Comparison of ENCODE assay signal across 19 cellular contexts in genomic region chr7:158501300-158502067, GRCh38.
DNase-seq lines count a peak whose midpoint lies in the region; ATAC-seq, FAIRE-seq and TF ChIP-seq lines count a peak whose summit lies in the region.
"Had no signal": no experiment of that assay in that cellular context is flagged by ENCODE, and none has a peak within 500 bp of the region (broad histone marks: within the 10 kb centered on the region; RNA-seq: fewer than 3 reads in every experiment).

No MANE protein-coding gene starts in this region.

- POLR2A ChIA-PET in H1 (lab: Charles Lee; ENCODE audit: partially characterized antibody) = interaction anchor here (1.4 kb wide), 1 partner anchor 28 kb away, joined by 3 read pairs; no protein-coding TSS in a partner anchor

- peak; percentile 43 for ATAC-seq in GM23338
- no peak for ATAC-seq in GM19395 (IDR thresholded peaks at IDR 0.05; ENCODE audit: unreplicated experiment)
- ATAC-seq in GM18870 (IDR thresholded peaks at IDR 0.05; ENCODE audit: unreplicated experiment) = no peak
- ATAC-seq: CD8-positive, alpha-beta T cell had no signal

- peak overlapping the region; percentile 60 for H3K4ac ChIP-seq in H1 (replicated peaks; ENCODE audit: insufficient read length, low read depth, low read length)

- H4K8ac ChIP-seq in H1 (ENCODE audit: extremely low read depth, insufficient read depth, low read length) = 0 out of 2 replicates have a peak overlapping the region, but pooled peaks have one; percentile 9

- H4K20me1 ChIP-seq in GM23338 (replicated peaks; ENCODE audit: insufficient read depth) (no peaks in the 10 kb centered on the region), H1 (replicated peaks in 1 of 2; ENCODE audit: control insufficient read depth in 1 of 2, insufficient read depth in 2 of 2, low read length in 2 of 2) (no peaks in the 10 kb centered on the region)

- H3K23me2 ChIP-seq in H1 (ENCODE audit: low read depth, low read length) = no peaks in the 10 kb centered on the region

- peak overlapping the region; percentile 77; the same call in 1 of the 2 replicates for H2BK12ac ChIP-seq in H1 (ENCODE audit: low read depth, low read length)

- H2AFZ ChIP-seq in GM23338 (peak overlapping the region; percentile 49; the same call in 1 of the 2 replicates), H1 (ENCODE audit: low read length) (no peak overlapping the region)

- DNase-seq in GM23338 (ENCODE audit: low spot score) = no peak
- DNase-seq in SJSA1 (ENCODE audit: low read depth in 1 of 2, low spot score in 2 of 2) = peak; percentile 77 to 80
- DNase-seq in H1 (ENCODE audit: low read depth in 1 of 2, low spot score in 2 of 2) = no peak
- peak; percentile 78 for DNase-seq in retina
- DNase-seq in NCI-H1417 (lab: John Stamatoyannopoulos, UW) = no peak
- DNase-seq: CD8-positive, alpha-beta T cell; COR-L47; DND-41; GDM1; H9 had no signal

- H3K4me1 Mint-ChIP-seq in GM23338 = peaks cover 12% of the 10 kb centered on the region
- H3K4me1 Mint-ChIP-seq: B cell, CD14-positive monocyte had no signal

- H3K27me3 ChIP-seq in GM23338 (ENCODE audit: insufficient read depth) = no peaks in the 10 kb centered on the region
- H3K27me3 ChIP-seq in SJSA1 (replicated peaks) = no peaks in the 10 kb centered on the region
- peaks cover 0 to 2% (median 0%) of the 10 kb centered on the region in 4 experiments; a peak in 1 of 7 replicates for H3K27me3 ChIP-seq in H1 (replicated peaks in 1 of 4; ENCODE audit: control insufficient read depth in 3 of 4, extremely low read depth in 1 of 4, insufficient read depth in 3 of 4, low read length in 3 of 4)

- WGBS in H1 (ENCODE audit: extremely low coverage in 1 of 2, insufficient coverage in 1 of 2, insufficient read length in 1 of 2, insufficient replicate concordance in 2 of 2, low coverage in 1 of 2, low lambda C conversion rate in 2 of 2, missing lambda C conversion rate in 1 of 2), 2 experiments = 87% methylated on average over 30 of the region's 30 CpGs; no CpG with 5 or more reads in 1 of the 2 experiments

- peaks cover 4% of the 10 kb centered on the region for H3K9me3 ChIP-seq in SJSA1 (replicated peaks)
- H3K9me3 ChIP-seq in H1 (ENCODE audit: insufficient read depth in 2 of 2, low read depth in 1 of 2, low read length in 1 of 2) = peaks cover 0 to 10% of the 10 kb centered on the region in 2 experiments; a peak in 2 of 4 replicates

- H2BK15ac ChIP-seq in H1 (ENCODE audit: low read length) = peak overlapping the region; percentile 98

- H3K79me2 ChIP-seq in GM23338 (replicated peaks; ENCODE audit: insufficient read depth) (no peaks in the 10 kb centered on the region), H1 (ENCODE audit: control insufficient read depth in 1 of 2, insufficient read depth in 2 of 2, low read length in 2 of 2) (no peaks in the 10 kb centered on the region)

- H3K9me2 ChIP-seq in GM23338 (ENCODE audit: insufficient read depth) = no peaks in the 10 kb centered on the region

- no peak overlapping the region for H3K27ac ChIP-seq in GM23338 (ENCODE audit: low read depth)
- peak overlapping the region; percentile 65 for H3K27ac ChIP-seq in SJSA1
- H3K27ac ChIP-seq in H1 (ENCODE audit: low read depth, low read length) = no peak overlapping the region

- no peak overlapping the region for H2BK20ac ChIP-seq in H1 (ENCODE audit: low read length)

- peak overlapping the region; percentile 24; the same call in 1 of the 2 replicates for H2BK5ac ChIP-seq in H1 (ENCODE audit: low read depth, low read length)

- peak overlapping the region; percentile 71 for H4K91ac ChIP-seq in H1 (replicated peaks; ENCODE audit: insufficient read length, low read length)

- peaks cover 73% of the 10 kb centered on the region for H3K9me3 Mint-ChIP-seq in GM23338
- H3K9me3 Mint-ChIP-seq: CD8-positive, alpha-beta T cell had no signal

- no peak overlapping the region for H3K14ac ChIP-seq in H1 (ENCODE audit: insufficient read length)

- TF ChIP-seq POLR2A in H1 (IDR thresholded peaks at IDR 0.05; ENCODE audit: control extremely low read depth in 1 of 2, low read depth in 2 of 2, low read length in 2 of 2) = no peak

- H3K4me1 ChIP-seq in GM23338 (ENCODE audit: insufficient read depth) = peaks cover 25% of the 10 kb centered on the region
- H3K4me1 ChIP-seq in SJSA1 (replicated peaks) = peaks cover 45% of the 10 kb centered on the region
- peaks cover 0 to 18% (median 14%) of the 10 kb centered on the region in 4 experiments; a peak in 5 of 7 replicates for H3K4me1 ChIP-seq in H1 (replicated peaks in 1 of 4; ENCODE audit: control insufficient read depth in 3 of 4, insufficient read depth in 4 of 4, low read length in 3 of 4)

- H3K18ac ChIP-seq in H1 (ENCODE audit: extremely low read depth, low read length) = peak overlapping the region; percentile 87; the same call in 1 of the 2 replicates

- H2BK120ac ChIP-seq in H1 (replicated peaks; ENCODE audit: low read depth, low read length) = no peak overlapping the region

- TF ChIP-seq RAD21 in H1 (IDR thresholded peaks at IDR 0.05 in 1 of 2, conservative IDR thresholded peaks at IDR 0.05 in 1 of 2; ENCODE audit: low read depth in 2 of 2, low read length in 2 of 2) = no peak

- no peak overlapping the region for H3K4me3 ChIP-seq in GM23338
- no peak overlapping the region for H3K4me3 ChIP-seq in SJSA1
- H3K4me3 ChIP-seq in H1 (ENCODE audit: extremely low read depth in 1 of 4, insufficient read depth in 2 of 4, low read depth in 3 of 4, low read length in 4 of 4) = no peak overlapping the region

- CTCF ChIA-PET in H1 (lab: Charles Lee; ENCODE audit: partially characterized antibody) = interaction anchor here (1.5 kb wide), 1 partner anchor 54 kb away, joined by 3 read pairs; no protein-coding TSS in a partner anchor

- peak overlapping the region; percentile 54; the same call in 1 of the 2 replicates for H2AK5ac ChIP-seq in H1 (ENCODE audit: low read depth, low read length)

- H3K56ac ChIP-seq in H1 (replicated peaks; ENCODE audit: insufficient read length, low read depth, low read length) = no peak overlapping the region

- H3K9ac ChIP-seq in H1 (replicated peaks in 1 of 4; ENCODE audit: extremely low read depth in 1 of 4, low read depth in 3 of 4, low read length in 3 of 4) = no peak overlapping the region; a peak in 1 of 7 replicates

- peaks cover 11% of the 10 kb centered on the region for H3K27me3 Mint-ChIP-seq in GM23338 (ENCODE audit: insufficient read depth, low read depth, poor library complexity)
- H3K27me3 Mint-ChIP-seq: IgD-negative memory B cell had no signal

- no peak overlapping the region for H4K5ac ChIP-seq in H1 (ENCODE audit: insufficient read length, low read depth, low read length)

- H3F3A ChIP-seq in GM23338 (replicated peaks; ENCODE audit: low read depth) = 0 out of 2 replicates have a peak, but pooled peaks cover 9% of the 10 kb centered on the region

- H3K4me2 ChIP-seq in GM23338 (no peak overlapping the region), H1 (ENCODE audit: insufficient read depth in 1 of 2, low read depth in 2 of 2, low read length in 2 of 2) (no peak overlapping the region)

- peaks cover 12% of the 10 kb centered on the region for H3K36me3 Mint-ChIP-seq in GM23338 (ENCODE audit: low read depth)
- H3K36me3 Mint-ChIP-seq: CD14-positive monocyte; CD8-positive, alpha-beta T cell; IgD-negative memory B cell had no signal

- no peak overlapping the region; the same call in 1 of the 2 replicates for H3K27ac Mint-ChIP-seq in GM23338
- H3K27ac Mint-ChIP-seq: B cell; CD14-positive monocyte; CD8-positive, alpha-beta T cell; IgD-negative memory B cell had no signal

- no peak for TF ChIP-seq EP300 in H1 (IDR thresholded peaks at IDR 0.05; ENCODE audit: borderline replicate concordance in 1 of 2, low read depth in 2 of 2, low read length in 2 of 2)

- no peak overlapping the region for H3K23ac ChIP-seq in H1 (ENCODE audit: insufficient read length)

- no peak overlapping the region for H3K4me3 Mint-ChIP-seq in GM23338
- H3K4me3 Mint-ChIP-seq: B cell; CD14-positive monocyte; CD8-positive, alpha-beta T cell; H9; IgD-negative memory B cell had no signal

- H3K79me1 ChIP-seq in H1 (ENCODE audit: low read depth, low read length) = no peaks in the 10 kb centered on the region

- TF ChIP-seq CTCF in GM23338 (conservative IDR thresholded peaks at IDR 0.05; ENCODE audit: low read depth in 2 of 2) (no peak), H1 (IDR thresholded peaks at IDR 0.05; ENCODE audit: control extremely low read depth in 1 of 3, insufficient read depth in 1 of 3, low read depth in 1 of 3, low read length in 3 of 3) (no peak)

- FAIRE-seq in H1 (lab: Jason Lieb, UNC) = no peak
- FAIRE-seq: A204.1, D721Med, GM12892, GM19239 had no signal

- no peaks in the 10 kb centered on the region for H3K36me3 ChIP-seq in GM23338 (ENCODE audit: insufficient read depth)
- no peaks in the 10 kb centered on the region for H3K36me3 ChIP-seq in SJSA1
- no peaks in the 10 kb centered on the region for H3K36me3 ChIP-seq in H1 (ENCODE audit: control insufficient read depth in 2 of 4, insufficient read depth in 4 of 4, low read length in 3 of 4)

TF ChIP-seq in GM23338, 12 proteins besides CTCF, POLR2A, EP300 and RAD21 (continues in another document):
- TF ChIP-seq JUNB (IDR thresholded peaks at IDR 0.05; ENCODE audit: unreplicated experiment) = no peak
- no peak for TF ChIP-seq NANOG (IDR thresholded peaks at IDR 0.05; ENCODE audit: borderline replicate concordance)
- TF ChIP-seq ZNF114 (CRISPR knock-in tag; IDR thresholded peaks at IDR 0.05) = no peak
- no peak for TF ChIP-seq CREB1 (CRISPR knock-in tag; IDR thresholded peaks at IDR 0.05; ENCODE audit: low read depth)
- no peak for TF ChIP-seq ZNF331 (CRISPR knock-in tag; IDR thresholded peaks at IDR 0.05; ENCODE audit: low read depth)

TF ChIP-seq in H1, 55 proteins besides CTCF, POLR2A, EP300 and RAD21 (continues in another document):
- no peak for TF ChIP-seq TAF1 (IDR thresholded peaks at IDR 0.05; ENCODE audit: low read depth, low read length)
- no peak for TF ChIP-seq ATF2 (IDR thresholded peaks at IDR 0.05; ENCODE audit: low read length)
- no peak for TF ChIP-seq SP4 (IDR thresholded peaks at IDR 0.05; ENCODE audit: low read length)
- TF ChIP-seq HDAC2 (IDR thresholded peaks at IDR 0.05; ENCODE audit: borderline replicate concordance in 1 of 2, low read depth in 2 of 2, low read length in 2 of 2) = no peak
- TF ChIP-seq RXRA (IDR thresholded peaks at IDR 0.05; ENCODE audit: insufficient read depth, low read depth, low read length) = no peak
- no peak for TF ChIP-seq ZNF274 (IDR thresholded peaks at IDR 0.05; ENCODE audit: borderline replicate concordance, extremely low read depth, low read length)
- TF ChIP-seq CEBPB (IDR thresholded peaks at IDR 0.05; ENCODE audit: low read depth, low read length) = no peak

Comparison
In these comparisons a context has a peak if more than half of its experiments do, and no peak if none do; other contexts are left out.
1. DNase-seq: peak in SJSA1 (2 of 2) and retina (single experiment); none in GM23338 (single experiment), H1 (0 of 2) and NCI-H1417 (0 of 3).